8 cellular contexts compared by ENCODE assay signal in genomic region chr4:74098628-74098995, GRCh38. TPM values are rescaled to one million over a fixed set of nuclear protein-coding genes. Genes with fewer than 3 reads are reported as not detected.
DNase-seq lines count a peak whose midpoint lies in the region; TF ChIP-seq lines count a peak whose summit lies in the region.

No MANE protein-coding gene starts in this region.

- POLR2A ChIA-PET in CD4-positive, alpha-beta memory T cell (lab: Charles Lee; ENCODE audit: partially characterized antibody): no interaction called here

- 5 to 6% methylated on average over 17 to 24 of the region's 24 CpGs for WGBS in esophagus, 2 donors

- peaks cover 6 to 19% (median 11%) of the 10 kb centered on the region in 4 donors for H3K4me1 Mint-ChIP-seq in CD4-positive, alpha-beta memory T cell

- DNase-seq in CD4-positive, alpha-beta memory T cell: no peak
- DNase-seq in OCI-M1 (lab: John Stamatoyannopoulos, UW) (peak; percentile 49), NCI-H2081 (lab: John Stamatoyannopoulos, UW) (no peak), NCI-H2171 (lab: John Stamatoyannopoulos, UW) (no peak), iPS-NIHi11 (ENCODE audit: low spot score) (no peak), middle frontal gyrus (ENCODE audit: extremely low spot score, low spot score) (no peak)

- no peaks in the 10 kb centered on the region for H4K20me1 ChIP-seq in neural cell (ENCODE audit: insufficient read depth)

- H3K36me3 ChIP-seq in CD4-positive, alpha-beta memory T cell (ENCODE audit: insufficient read depth, low read length): no peaks in the 10 kb centered on the region
- no peaks in the 10 kb centered on the region for H3K36me3 ChIP-seq in esophagus (ENCODE audit: control insufficient read depth in 2 of 2, insufficient read depth in 2 of 2, low read length in 1 of 2)
- no peaks in the 10 kb centered on the region for H3K36me3 ChIP-seq in neural cell (ENCODE audit: insufficient read depth, low read length)

- peaks cover 39 to 47% of the 10 kb centered on the region in 2 donors for H3K27me3 Mint-ChIP-seq in CD4-positive, alpha-beta memory T cell

- H3K27ac Mint-ChIP-seq in CD4-positive, alpha-beta memory T cell: no peak overlapping the region

- no peak overlapping the region for H3K27ac ChIP-seq in CD4-positive, alpha-beta memory T cell (ENCODE audit: low read depth, low read length)
- peak overlapping the region; percentile 24 to 42 for H3K27ac ChIP-seq in esophagus (ENCODE audit: low read depth in 2 of 2, low read length in 1 of 2)
- no peak overlapping the region for H3K27ac ChIP-seq in neural cell (ENCODE audit: low read length)

- peaks cover 9% of the 10 kb centered on the region for H3K4me1 ChIP-seq in CD4-positive, alpha-beta memory T cell (ENCODE audit: insufficient read depth, low read length)
- no peaks in the 10 kb centered on the region for H3K4me1 ChIP-seq in esophagus (ENCODE audit: control insufficient read depth in 2 of 2, insufficient read depth in 2 of 2, low read length in 1 of 2)

- no peak overlapping the region for H3K4me2 ChIP-seq in neural cell (ENCODE audit: low read length)

- H3K36me3 Mint-ChIP-seq in CD4-positive, alpha-beta memory T cell: no peaks in the 10 kb centered on the region

- no peaks in the 10 kb centered on the region for H3K79me2 ChIP-seq in neural cell (replicated peaks; ENCODE audit: insufficient read depth, low read length)

- no peaks in the 10 kb centered on the region for H3K9me2 ChIP-seq in neural cell (ENCODE audit: insufficient read depth, low read length)

- intact Hi-C loops in CD4-positive, alpha-beta memory T cell (cut with micrococcal nuclease): no loop called here

- TF ChIP-seq CTCF in neural cell (IDR thresholded peaks at IDR 0.05; ENCODE audit: poor library complexity, severe bottlenecking): no peak

- no peaks in the 10 kb centered on the region for H3K9me3 Mint-ChIP-seq in CD4-positive, alpha-beta memory T cell

- H3K27me3 ChIP-seq in CD4-positive, alpha-beta memory T cell (ENCODE audit: insufficient read depth, low read length): peaks cover 16% of the 10 kb centered on the region
- H3K27me3 ChIP-seq in esophagus (ENCODE audit: control insufficient read depth in 1 of 2, insufficient read depth in 2 of 2, low read length in 2 of 2): no peaks in the 10 kb centered on the region
- H3K27me3 ChIP-seq in neural cell (ENCODE audit: insufficient read depth, low read depth, low read length): peaks cover 20% of the 10 kb centered on the region

- H3K9ac ChIP-seq in neural cell (ENCODE audit: low read length): no peak overlapping the region

- peak overlapping the region; percentile 28 to 86 (median 66) for H3K4me3 Mint-ChIP-seq in CD4-positive, alpha-beta memory T cell

- H2AFZ ChIP-seq in neural cell (ENCODE audit: low read depth, low read length): no peak overlapping the region

- no peak for TF ChIP-seq RAD21 in neural cell (conservative IDR thresholded peaks at IDR 0.05)

- H3F3A ChIP-seq in neural cell (ENCODE audit: insufficient read depth, low read length, poor library complexity, severe bottlenecking): no peaks in the 10 kb centered on the region

- no peak for TF ChIP-seq EP300 in neural cell (conservative IDR thresholded peaks at IDR 0.05; ENCODE audit: poor library complexity, severe bottlenecking)

- CTCF ChIA-PET in CD4-positive, alpha-beta memory T cell (lab: Charles Lee; ENCODE audit: partially characterized antibody): no interaction called here

- H3K4me3 ChIP-seq in CD4-positive, alpha-beta memory T cell (ENCODE audit: low read length in 2 of 2): no peak overlapping the region
- H3K4me3 ChIP-seq in esophagus (ENCODE audit: low read depth in 1 of 2, low read length in 2 of 2): peak overlapping the region; percentile 45 to 50
- peak overlapping the region; percentile 68 for H3K4me3 ChIP-seq in neural cell (ENCODE audit: low read length)

- H3K9me3 ChIP-seq in CD4-positive, alpha-beta memory T cell (ENCODE audit: control insufficient read depth in 1 of 2, low read length in 2 of 2): no peaks in the 10 kb centered on the region
- H3K9me3 ChIP-seq in esophagus (ENCODE audit: control insufficient read depth in 2 of 2, insufficient read depth in 1 of 2, low read depth in 1 of 2, low read length in 1 of 2) (no peaks in the 10 kb centered on the region), neural cell (ENCODE audit: low read length) (no peaks in the 10 kb centered on the region)

TF ChIP-seq in neural cell, 6 proteins besides CTCF, POLR2A, EP300 and RAD21:
- TF ChIP-seq EZH2 (IDR thresholded peaks at IDR 0.05; ENCODE audit: borderline replicate concordance, insufficient read depth, low read length, poor library complexity, severe bottlenecking): no peak
- no peak for TF ChIP-seq POLR2AphosphoS5 (IDR thresholded peaks at IDR 0.05)
- TF ChIP-seq SMC3 (conservative IDR thresholded peaks at IDR 0.05; ENCODE audit: poor library complexity): no peak
- no peak for TF ChIP-seq REST (IDR thresholded peaks at IDR 0.05; ENCODE audit: borderline replicate concordance)
- TF ChIP-seq MXI1 (conservative IDR thresholded peaks at IDR 0.05; ENCODE audit: poor library complexity, severe bottlenecking): no peak
- TF ChIP-seq TAF1 (IDR thresholded peaks at IDR 0.05; ENCODE audit: low read depth): no peak

RNA-seq across cellular contexts. Expression of gene CXCL2, which starts 0.4 kb away (rescaled TPM):
- under 1 TPM in 1 of 2 experiments, not detected in 1; 0.42 TPM for total RNA-seq in CD4-positive, alpha-beta memory T cell
- not detected for polyA plus RNA-seq in CD4-positive, alpha-beta memory T cell
- polyA plus RNA-seq in esophagus (10 to 100 TPM in 1 of 2 donors, 1 to 10 TPM in 1; 2.5 to 17.1 TPM), neural cell (not detected in 2 replicates)
- polyA minus RNA-seq in neural cell: not detected in 2 replicates

RNA-seq across cellular contexts. Expression of gene MTHFD2L, which starts 59.3 kb away (rescaled TPM):
- 1 to 10 TPM; 7.5 to 7.6 TPM for total RNA-seq in CD4-positive, alpha-beta memory T cell
- 1 to 10 TPM; 3.6 to 4.5 TPM for polyA plus RNA-seq in CD4-positive, alpha-beta memory T cell
- polyA plus RNA-seq in esophagus (1 to 10 TPM; 5.9 to 6.2 TPM), neural cell (33.5 and 43.5 TPM in 2 replicates)
- polyA minus RNA-seq in neural cell: 61.1 and 63.6 TPM in 2 replicates

Comparison
In these comparisons a context has a peak if more than half of its experiments do, and no peak if none do; other contexts are left out.
1. H3K27ac ChIP-seq: peak in esophagus (2 of 2); none in CD4-positive, alpha-beta memory T cell (single experiment) and neural cell (single experiment).
2. H3K4me3 ChIP-seq: peak in esophagus (2 of 2) and neural cell (single experiment); none in CD4-positive, alpha-beta memory T cell (0 of 2).